In the genomic region with DNA sequence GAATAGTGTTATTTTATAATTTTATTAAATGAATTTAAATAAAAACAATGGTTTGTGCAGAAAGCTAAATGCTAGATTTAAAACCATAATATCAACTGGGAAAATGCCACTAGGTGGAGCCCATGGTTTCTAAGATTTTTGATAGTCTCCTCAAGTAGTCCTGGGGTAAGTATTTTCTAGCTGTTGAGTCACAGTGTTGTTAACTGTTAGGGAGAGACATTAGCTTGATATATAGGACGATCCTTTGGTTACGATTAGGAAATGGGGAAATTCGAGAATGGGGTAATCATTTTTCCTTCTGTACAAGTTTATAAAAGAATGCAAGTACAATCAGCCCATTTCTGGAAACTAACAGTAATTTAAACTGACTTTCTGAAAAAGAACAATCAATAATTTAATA, we compare ENCODE assay signal across 8 cellular contexts.
DNase-seq lines count a peak whose midpoint lies in the region; ATAC-seq, FAIRE-seq and TF ChIP-seq lines count a peak whose summit lies in the region.

No MANE protein-coding gene starts in this region.

- peak; percentile 78 for DNase-seq in EH (ENCODE audit: low read depth)
- peak; percentile 87 for DNase-seq in OCI-M1 (lab: John Stamatoyannopoulos, UW)
- peak; percentile 88 for DNase-seq in endothelial cell of umbilical vein (ENCODE audit: low read depth, low spot score)
- peak; percentile 25 for DNase-seq in mucosa of gallbladder (ENCODE audit: low spot score)
- DNase-seq in CD8-positive, alpha-beta T cell = no peak
- DNase-seq in T-helper 1 cell = no peak
- no peak for DNase-seq in activated T-cell treated with anti-CD3 and anti-CD28 coated beads, Interleukin-2, amount 50 U/mL, for 48 hours

- BruUV-seq in endothelial cell of umbilical vein (replicated peaks; lab: Mats Ljungman, UMichigan) = no TSS peak

- POLR2A ChIA-PET in endothelial cell of umbilical vein (lab: Charles Lee) = interaction anchor here (0.6 to 1.8 kb wide), 8 partner anchors 17 to 911 kb away, joined by 3 to 10 read pairs (median 4); partner anchors contain the start of gene ANKRD50
- POLR2A ChIA-PET in CD8-positive, alpha-beta T cell (lab: Charles Lee) = interaction anchor here (0.6 to 1.5 kb wide), 2 partner anchors 11 to 526 kb away, joined by 3 to 4 read pairs; no protein-coding TSS in a partner anchor

- H3K27me3 ChIP-seq in endothelial cell of umbilical vein (ENCODE audit: control insufficient read depth in 2 of 2, insufficient read depth in 2 of 2, low read length in 2 of 2) = no peaks in the 10 kb centered on the region
- no peaks in the 10 kb centered on the region for H3K27me3 ChIP-seq in CD8-positive, alpha-beta T cell (ENCODE audit: insufficient read depth, low read length)

- CTCF ChIA-PET in endothelial cell of umbilical vein (lab: Charles Lee) = interaction anchor here (0.6 to 3.1 kb wide), 86 partner anchors 9 to 1417 kb away, joined by 3 to 76 read pairs (median 4); partner anchors contain the start of gene ANKRD50
- CTCF ChIA-PET in CD8-positive, alpha-beta T cell (lab: Charles Lee) = no interaction called here

- peak; percentile 30 to 45 for TF ChIP-seq CTCF in endothelial cell of umbilical vein (IDR thresholded peaks at IDR 0.05; ENCODE audit: extremely low read depth in 1 of 2, insufficient read depth in 1 of 2, low read depth in 1 of 2, low read length in 2 of 2)
- TF ChIP-seq CTCF in CD8-positive, alpha-beta T cell (IDR thresholded peaks at IDR 0.05) = no peak

- FAIRE-seq in endothelial cell of umbilical vein (lab: Jason Lieb, UNC) = peak; percentile 64

- no peaks in the 10 kb centered on the region for H3K9me3 Mint-ChIP-seq in CD8-positive, alpha-beta T cell

- H3K27ac ChIP-seq in endothelial cell of umbilical vein (ENCODE audit: insufficient read depth, low read depth, low read length) = peak overlapping the region; percentile 75
- no peak overlapping the region for H3K27ac ChIP-seq in CD8-positive, alpha-beta T cell (ENCODE audit: low read depth, low read length)

- no peaks in the 10 kb centered on the region for H3K36me3 Mint-ChIP-seq in CD8-positive, alpha-beta T cell

- no peaks in the 10 kb centered on the region for H3K79me2 ChIP-seq in endothelial cell of umbilical vein (ENCODE audit: control insufficient read depth, insufficient read depth, low read length)

- ATAC-seq in HG03354 (IDR thresholded peaks at IDR 0.05; ENCODE audit: poor library complexity, severe bottlenecking, unreplicated experiment) = peak; percentile 68
- no peak for ATAC-seq in CD8-positive, alpha-beta T cell

- no peaks in the 10 kb centered on the region for H4K20me1 ChIP-seq in endothelial cell of umbilical vein (replicated peaks; ENCODE audit: control insufficient read depth, extremely low read depth, insufficient read depth, low read length)

- TF ChIP-seq POLR2A in endothelial cell of umbilical vein (IDR thresholded peaks at IDR 0.05; ENCODE audit: low read depth, low read length) = no peak

- H3K27me3 Mint-ChIP-seq in CD8-positive, alpha-beta T cell (ENCODE audit: low read depth) = no peaks in the 10 kb centered on the region

- no peak overlapping the region for H3K4me3 Mint-ChIP-seq in CD8-positive, alpha-beta T cell

- intact Hi-C loops in endothelial cell of umbilical vein (cut with micrococcal nuclease) = loop anchor here (1.0 to 5.0 kb wide), 7 partner anchors 95 to 949 kb away; no protein-coding TSS in a partner anchor
- intact Hi-C loops in CD8-positive, alpha-beta T cell (cut with DNase I, micrococcal nuclease) = no loop called here

- H3K4me1 Mint-ChIP-seq in CD8-positive, alpha-beta T cell (ENCODE audit: low read depth) = no peaks in the 10 kb centered on the region

- peak overlapping the region; percentile 90 for H3K4me2 ChIP-seq in endothelial cell of umbilical vein (ENCODE audit: insufficient read depth, low read length)

- H3K36me3 ChIP-seq in endothelial cell of umbilical vein (ENCODE audit: control insufficient read depth in 2 of 2, extremely low read depth in 1 of 2, insufficient read depth in 2 of 2, low read length in 2 of 2) = no peaks in the 10 kb centered on the region
- H3K36me3 ChIP-seq in CD8-positive, alpha-beta T cell (ENCODE audit: insufficient read depth, low read length) = no peaks in the 10 kb centered on the region

- H3K9me3 ChIP-seq in endothelial cell of umbilical vein (replicated peaks; ENCODE audit: control insufficient read depth, insufficient read depth, low read length) = no peaks in the 10 kb centered on the region
- H3K9me3 ChIP-seq in CD8-positive, alpha-beta T cell (ENCODE audit: low read length) = no peaks in the 10 kb centered on the region

- H3K4me3 ChIP-seq in endothelial cell of umbilical vein (replicated peaks in 1 of 3; ENCODE audit: insufficient read depth in 1 of 3, low read depth in 1 of 3, low read length in 3 of 3) = no peak overlapping the region
- no peak overlapping the region for H3K4me3 ChIP-seq in CD8-positive, alpha-beta T cell (ENCODE audit: low read depth, low read length)

- H3K4me1 ChIP-seq in endothelial cell of umbilical vein (ENCODE audit: control insufficient read depth, extremely low read depth, insufficient read depth, low read length) = peaks cover 7% of the 10 kb centered on the region
- H3K4me1 ChIP-seq in CD8-positive, alpha-beta T cell (ENCODE audit: insufficient read depth, low read length) = no peaks in the 10 kb centered on the region

- H2AFZ ChIP-seq in endothelial cell of umbilical vein (ENCODE audit: low read depth, low read length) = peak overlapping the region; percentile 57

- H3K9ac ChIP-seq in endothelial cell of umbilical vein (replicated peaks; ENCODE audit: extremely low read depth, insufficient read depth, low read length) = peak overlapping the region; percentile 67

- dilution Hi-C loops in endothelial cell of umbilical vein (cut with MboI; ENCODE audit: extremely low pct_ligation_motif_present, low sequenced_read_pairs) = no loop called here

- H3K9me1 ChIP-seq in endothelial cell of umbilical vein (replicated peaks; ENCODE audit: control insufficient read depth, extremely low read depth, insufficient read depth, low read length) = no peaks in the 10 kb centered on the region

- no peak overlapping the region for H3K27ac Mint-ChIP-seq in CD8-positive, alpha-beta T cell

TF ChIP-seq in endothelial cell of umbilical vein, 7 proteins besides CTCF, POLR2A, EP300 and RAD21:
- no peak for TF ChIP-seq MYC (IDR thresholded peaks at IDR 0.05; ENCODE audit: low read depth, low read length)
- peak; percentile 51 for TF ChIP-seq FOS (IDR thresholded peaks at IDR 0.05; ENCODE audit: borderline replicate concordance, insufficient read depth, low read length)
TF ChIP-seq in endothelial cell of umbilical vein: peak in this region for 1.

Comparison
In these comparisons a context has a peak if more than half of its experiments do, and no peak if none do; other contexts are left out.
1. DNase-seq: peak in EH (single experiment), OCI-M1 (single experiment), endothelial cell of umbilical vein (single experiment) and mucosa of gallbladder (single experiment); none in CD8-positive, alpha-beta T cell (0 of 7), T-helper 1 cell (0 of 5) and activated T-cell treated with anti-CD3 and anti-CD28 coated beads, Interleukin-2, amount 50 U/mL, for 48 hours (0 of 2).